ENCODE assay signal across 27 cellular contexts in genomic region chr1:240927815-240928214, GRCh38.
DNase-seq lines count a peak whose midpoint lies in the region; ATAC-seq, FAIRE-seq and TF ChIP-seq lines count a peak whose summit lies in the region.
"Had no signal": no experiment of that assay in that cellular context is flagged by ENCODE, and none has a peak within 500 bp of the region (broad histone marks: within the 10 kb centered on the region; RNA-seq: fewer than 3 reads in every experiment).

No MANE protein-coding gene starts in this region.

- FAIRE-seq in A549 (lab: Jason Lieb, UNC) = no peak
- FAIRE-seq: GM12892, GM19239, H1 had no signal

- no peak for TF ChIP-seq EP300 in A549 (IDR thresholded peaks at IDR 0.05)

- no peak for TF ChIP-seq RAD21 in A549 (conservative IDR thresholded peaks at IDR 0.05 in 1 of 2, IDR thresholded peaks at IDR 0.05 in 1 of 2)

- TF ChIP-seq CTCF in A549 (IDR thresholded peaks at IDR 0.05) (no peak), osteoblast (IDR thresholded peaks at IDR 0.05; ENCODE audit: extremely low read depth, low read depth, low read length) (no peak)

- POLR2A ChIA-PET in A549 (lab: Yijun Ruan, JAX) = no interaction called here

- no peaks in the 10 kb centered on the region for H3K36me3 ChIP-seq in osteoblast (ENCODE audit: insufficient read depth, low read length)
- H3K36me3 ChIP-seq: BLaER1, SJCRH30 had no signal

- no peaks in the 10 kb centered on the region for H4K20me1 ChIP-seq in osteoblast (ENCODE audit: insufficient read depth, low read length)
- H4K20me1 ChIP-seq: BLaER1 had no signal

- H3K4me1 ChIP-seq in A549 (no peaks in the 10 kb centered on the region), osteoblast (ENCODE audit: insufficient read depth, low read length) (no peaks in the 10 kb centered on the region)
- H3K4me1 ChIP-seq: BLaER1, SJCRH30 had no signal

- no peaks in the 10 kb centered on the region for H3K79me2 ChIP-seq in osteoblast (ENCODE audit: insufficient read depth, low read length)

- peak in 1 of 2 experiments; percentile 30 for DNase-seq in A549 (ENCODE audit: low read depth in 1 of 2, low spot score in 1 of 2)
- peak; percentile 2 for DNase-seq in HuH-7 (ENCODE audit: low spot score)
- DNase-seq in left kidney (ENCODE audit: low read depth, low spot score) = peak; percentile 5
- DNase-seq in osteoblast (ENCODE audit: insufficient read length, low spot score, missing footprints) = peak; percentile 46
- no peak for DNase-seq in activated naive CD4-positive, alpha-beta T cell (lab: John Stamatoyannopoulos, UW)
- no peak for DNase-seq in retina
- DNase-seq in activated CD4-positive, alpha-beta T cell treated with anti-CD3 and anti-CD28 coated beads, Interleukin-2, amount 50 U/mL, for 1 hour = no peak
- DNase-seq: CD4-positive, CD25-positive, alpha-beta regulatory T cell; DMS79 treated with DMSO at 0.1 percent for 48 hours; GF-D8; HCEC 1CT; Kasumi-1; MV-4-11; NCI-H1105; NCI-H1436 treated with DMSO at 0.1 percent for 48 hours; NCI-H1930; NCI-H2107; NCI-H524 treated with DMSO at 0.1 percent for 48 hours; NCI-H774; PC-3; SJCRH30 had no signal

- no peaks in the 10 kb centered on the region for H3K27me3 ChIP-seq in osteoblast (ENCODE audit: insufficient read depth, low read length)
- H3K27me3 ChIP-seq: BLaER1, SJCRH30 had no signal

- CTCF ChIA-PET in A549 (lab: Yijun Ruan, JAX) = no interaction called here

- TF ChIP-seq POLR2A in A549 (IDR thresholded peaks at IDR 0.05; ENCODE audit: low read length) = no peak

- ATAC-seq in A549 = no peak
- ATAC-seq: PC-3, Right ventricle myocardium inferior, SK-N-SH treated with all-trans-retinoic acid at 6 μM for 48 hours had no signal

- WGBS in A549 (ENCODE audit: missing lambda C conversion rate) = 15% methylated on average over 3 of the region's 3 CpGs

- H3K4me3 ChIP-seq in A549 (no peak overlapping the region), osteoblast (ENCODE audit: insufficient read depth, low read length) (no peak overlapping the region)
- H3K4me3 ChIP-seq: BLaER1, SJCRH30 had no signal

- H2AFZ ChIP-seq in osteoblast (ENCODE audit: low read length) = no peak overlapping the region

- no peaks in the 10 kb centered on the region for H3K9me3 ChIP-seq in A549
- no peaks in the 10 kb centered on the region for H3K9me3 ChIP-seq in osteoblast (ENCODE audit: low read depth, low read length)
- H3K9me3 ChIP-seq: BLaER1, SJCRH30 had no signal

- 0 out of 3 replicates have a peak overlapping the region, but pooled peaks have one; percentile 17 for H3K4me2 ChIP-seq in A549
- no peak overlapping the region for H3K4me2 ChIP-seq in osteoblast (ENCODE audit: insufficient read depth, low read length)
- H3K4me2 ChIP-seq: BLaER1 had no signal

- H3K27ac ChIP-seq in A549 = no peak overlapping the region
- H3K27ac ChIP-seq in osteoblast (ENCODE audit: low read depth, low read length) = no peak overlapping the region
- H3K27ac ChIP-seq: BLaER1, SJCRH30 had no signal

TF ChIP-seq in A549, 52 proteins besides CTCF, POLR2A, EP300 and RAD21:
- TF ChIP-seq USF2 (IDR thresholded peaks at IDR 0.05) (no peak), POLR2AphosphoS2 (conservative IDR thresholded peaks at IDR 0.05; ENCODE audit: low read length) (no peak), EHMT2 (IDR thresholded peaks at IDR 0.05; ENCODE audit: low read depth) (no peak), SMC3 (IDR thresholded peaks at IDR 0.05) (no peak), HEYL (CRISPR knock-in tag; IDR thresholded peaks at IDR 0.05) (no peak), NPAS2 (CRISPR knock-in tag; IDR thresholded peaks at IDR 0.05; ENCODE audit: borderline replicate concordance) (no peak), FOXS1 (CRISPR knock-in tag; IDR thresholded peaks at IDR 0.05) (peak; percentile 30; the same call in 1 of the 2 replicates), KDM1A (IDR thresholded peaks at IDR 0.05; ENCODE audit: low read depth) (no peak), HOXB13 (CRISPR knock-in tag; IDR thresholded peaks at IDR 0.05; ENCODE audit: low read depth) (peak; percentile 96; the same call in 1 of the 2 replicates), SREBF2 (IDR thresholded peaks at IDR 0.05) (no peak), MYC (IDR thresholded peaks at IDR 0.05; ENCODE audit: borderline replicate concordance, low read length) (no peak), CEBPB (IDR thresholded peaks at IDR 0.05) (no peak), TFCP2L1 (CRISPR knock-in tag; IDR thresholded peaks at IDR 0.05) (no peak), EHF (CRISPR knock-in tag; IDR thresholded peaks at IDR 0.05) (peak; percentile 78; the same call in 1 of the 2 replicates), ATOH8 (CRISPR knock-in tag; IDR thresholded peaks at IDR 0.05; ENCODE audit: low read depth) (no peak)
TF ChIP-seq in A549: peak in this region for 3.

Comparison
In these comparisons a context has a peak if more than half of its experiments do, and no peak if none do; other contexts are left out.
1. DNase-seq: peak in HuH-7 (single experiment), left kidney (single experiment) and osteoblast (single experiment); none in activated naive CD4-positive, alpha-beta T cell (0 of 4), retina (single experiment) and activated CD4-positive, alpha-beta T cell treated with anti-CD3 and anti-CD28 coated beads, Interleukin-2, amount 50 U/mL, for 1 hour (single experiment).